2 cellular contexts compared by ENCODE assay signal in the genomic region with DNA sequence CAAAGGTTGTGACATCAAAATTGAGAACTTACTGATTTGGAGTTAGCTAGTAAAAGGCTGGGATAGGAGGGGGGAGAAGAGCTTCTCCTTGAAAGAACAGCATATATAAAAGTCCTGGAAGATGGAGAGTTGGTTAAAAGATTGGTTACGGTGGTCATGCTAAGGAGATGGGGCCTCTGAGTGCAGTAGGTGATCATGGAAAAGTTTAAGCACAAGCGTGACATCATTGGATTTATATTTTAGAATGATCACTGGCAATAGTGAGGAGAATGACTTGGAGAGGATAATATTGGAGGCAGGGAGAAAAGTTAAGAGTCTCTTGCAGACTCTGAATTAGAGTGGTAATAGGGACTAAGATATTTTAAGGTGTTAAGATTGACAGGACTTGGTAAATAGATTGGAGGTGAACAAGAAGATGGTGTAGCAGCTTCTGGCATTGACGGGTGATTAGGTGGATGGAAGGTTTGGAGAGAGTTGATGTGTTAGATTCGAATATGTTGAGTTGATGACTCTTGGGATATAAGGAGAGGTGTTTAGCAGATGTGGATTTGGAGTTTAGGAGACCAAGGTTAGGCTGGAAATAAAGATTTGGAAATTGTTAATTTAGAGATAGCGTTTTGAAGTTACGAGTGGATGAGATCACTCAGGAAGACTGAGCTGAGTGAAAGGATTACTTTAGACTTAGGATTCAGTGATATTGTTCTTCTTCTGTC.
TF ChIP-seq lines count a peak whose summit lies in the region.

No MANE protein-coding gene starts in this region.

TF ChIP-seq in HEK293, 187 proteins besides CTCF, POLR2A, EP300 and RAD21 (continued from another document and continues in another):
- TF ChIP-seq ZNF26 (tag by site-specific recombination; IDR thresholded peaks at IDR 0.05) = no peak
- TF ChIP-seq, protein P1, sequence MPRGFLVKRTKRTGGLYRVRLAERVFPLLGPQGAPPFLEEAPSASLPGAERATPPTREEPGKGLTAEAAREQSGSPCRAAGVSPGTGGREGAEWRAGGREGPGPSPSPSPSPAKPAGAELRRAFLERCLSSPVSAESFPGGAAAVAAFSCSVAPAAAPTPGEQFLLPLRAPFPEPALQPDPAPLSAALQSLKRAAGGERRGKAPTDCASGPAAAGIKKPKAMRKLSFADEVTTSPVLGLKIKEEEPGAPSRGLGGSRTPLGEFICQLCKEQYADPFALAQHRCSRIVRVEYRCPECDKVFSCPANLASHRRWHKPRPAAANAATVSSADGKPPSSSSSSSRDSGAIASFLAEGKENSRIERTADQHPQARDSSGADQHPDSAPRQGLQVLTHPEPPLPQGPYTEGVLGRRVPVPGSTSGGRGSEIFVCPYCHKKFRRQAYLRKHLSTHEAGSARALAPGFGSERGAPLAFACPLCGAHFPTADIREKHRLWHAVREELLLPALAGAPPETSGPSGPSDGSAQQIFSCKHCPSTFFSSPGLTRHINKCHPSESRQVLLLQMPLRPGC (tag by site-specific recombination; IDR thresholded peaks at IDR 0.05) = no peak
- no peak for TF ChIP-seq ZNF148 (tag by site-specific recombination; IDR thresholded peaks at IDR 0.05; ENCODE audit: borderline replicate concordance)
- no peak for TF ChIP-seq ZNF48 (tag by site-specific recombination; IDR thresholded peaks at IDR 0.05)
- TF ChIP-seq ZNF561 (tag by site-specific recombination; IDR thresholded peaks at IDR 0.05; ENCODE audit: borderline replicate concordance) = no peak
- TF ChIP-seq, protein P2, sequence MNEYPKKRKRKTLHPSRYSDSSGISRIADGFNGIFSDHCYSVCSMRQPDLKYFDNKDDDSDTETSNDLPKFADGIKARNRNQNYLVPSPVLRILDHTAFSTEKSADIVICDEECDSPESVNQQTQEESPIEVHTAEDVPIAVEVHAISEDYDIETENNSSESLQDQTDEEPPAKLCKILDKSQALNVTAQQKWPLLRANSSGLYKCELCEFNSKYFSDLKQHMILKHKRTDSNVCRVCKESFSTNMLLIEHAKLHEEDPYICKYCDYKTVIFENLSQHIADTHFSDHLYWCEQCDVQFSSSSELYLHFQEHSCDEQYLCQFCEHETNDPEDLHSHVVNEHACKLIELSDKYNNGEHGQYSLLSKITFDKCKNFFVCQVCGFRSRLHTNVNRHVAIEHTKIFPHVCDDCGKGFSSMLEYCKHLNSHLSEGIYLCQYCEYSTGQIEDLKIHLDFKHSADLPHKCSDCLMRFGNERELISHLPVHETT (tag by site-specific recombination; IDR thresholded peaks at IDR 0.05) = no peak
- TF ChIP-seq WT1 (tag by site-specific recombination; IDR thresholded peaks at IDR 0.05) = no peak
- TF ChIP-seq ZNF621 (tag by site-specific recombination; IDR thresholded peaks at IDR 0.05) = no peak
- no peak for TF ChIP-seq PRDM1 (tag by site-specific recombination; IDR thresholded peaks at IDR 0.05)
- TF ChIP-seq MYNN (tag by site-specific recombination; IDR thresholded peaks at IDR 0.05; ENCODE audit: borderline replicate concordance) = peak; percentile 92
- TF ChIP-seq ZNF747 (tag by site-specific recombination; IDR thresholded peaks at IDR 0.05) = no peak
- TF ChIP-seq ZNF335 (tag by site-specific recombination; conservative IDR thresholded peaks at IDR 0.05) = no peak; the same call in 1 of the 2 replicates
- no peak for TF ChIP-seq ZBTB6 (tag by site-specific recombination; IDR thresholded peaks at IDR 0.05)
- no peak for TF ChIP-seq ZBTB7A (tag by site-specific recombination; IDR thresholded peaks at IDR 0.05; ENCODE audit: low read depth)
- TF ChIP-seq ZNF664 (tag by site-specific recombination; IDR thresholded peaks at IDR 0.05) = peak; percentile 47; the same call in 1 of the 2 replicates
- TF ChIP-seq ELK4 (IDR thresholded peaks at IDR 0.05; ENCODE audit: borderline replicate concordance, low read depth, low read length) = no peak
- TF ChIP-seq ZNF701 (tag by site-specific recombination; IDR thresholded peaks at IDR 0.05) = no peak

TF ChIP-seq in GM12878, 131 proteins besides CTCF, POLR2A, EP300 and RAD21:
- TF ChIP-seq, protein P3, sequence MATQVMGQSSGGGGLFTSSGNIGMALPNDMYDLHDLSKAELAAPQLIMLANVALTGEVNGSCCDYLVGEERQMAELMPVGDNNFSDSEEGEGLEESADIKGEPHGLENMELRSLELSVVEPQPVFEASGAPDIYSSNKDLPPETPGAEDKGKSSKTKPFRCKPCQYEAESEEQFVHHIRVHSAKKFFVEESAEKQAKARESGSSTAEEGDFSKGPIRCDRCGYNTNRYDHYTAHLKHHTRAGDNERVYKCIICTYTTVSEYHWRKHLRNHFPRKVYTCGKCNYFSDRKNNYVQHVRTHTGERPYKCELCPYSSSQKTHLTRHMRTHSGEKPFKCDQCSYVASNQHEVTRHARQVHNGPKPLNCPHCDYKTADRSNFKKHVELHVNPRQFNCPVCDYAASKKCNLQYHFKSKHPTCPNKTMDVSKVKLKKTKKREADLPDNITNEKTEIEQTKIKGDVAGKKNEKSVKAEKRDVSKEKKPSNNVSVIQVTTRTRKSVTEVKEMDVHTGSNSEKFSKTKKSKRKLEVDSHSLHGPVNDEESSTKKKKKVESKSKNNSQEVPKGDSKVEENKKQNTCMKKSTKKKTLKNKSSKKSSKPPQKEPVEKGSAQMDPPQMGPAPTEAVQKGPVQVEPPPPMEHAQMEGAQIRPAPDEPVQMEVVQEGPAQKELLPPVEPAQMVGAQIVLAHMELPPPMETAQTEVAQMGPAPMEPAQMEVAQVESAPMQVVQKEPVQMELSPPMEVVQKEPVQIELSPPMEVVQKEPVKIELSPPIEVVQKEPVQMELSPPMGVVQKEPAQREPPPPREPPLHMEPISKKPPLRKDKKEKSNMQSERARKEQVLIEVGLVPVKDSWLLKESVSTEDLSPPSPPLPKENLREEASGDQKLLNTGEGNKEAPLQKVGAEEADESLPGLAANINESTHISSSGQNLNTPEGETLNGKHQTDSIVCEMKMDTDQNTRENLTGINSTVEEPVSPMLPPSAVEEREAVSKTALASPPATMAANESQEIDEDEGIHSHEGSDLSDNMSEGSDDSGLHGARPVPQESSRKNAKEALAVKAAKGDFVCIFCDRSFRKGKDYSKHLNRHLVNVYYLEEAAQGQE (IDR thresholded peaks at IDR 0.05; ENCODE audit: low read depth, low read length) = no peak
- TF ChIP-seq, protein P4, sequence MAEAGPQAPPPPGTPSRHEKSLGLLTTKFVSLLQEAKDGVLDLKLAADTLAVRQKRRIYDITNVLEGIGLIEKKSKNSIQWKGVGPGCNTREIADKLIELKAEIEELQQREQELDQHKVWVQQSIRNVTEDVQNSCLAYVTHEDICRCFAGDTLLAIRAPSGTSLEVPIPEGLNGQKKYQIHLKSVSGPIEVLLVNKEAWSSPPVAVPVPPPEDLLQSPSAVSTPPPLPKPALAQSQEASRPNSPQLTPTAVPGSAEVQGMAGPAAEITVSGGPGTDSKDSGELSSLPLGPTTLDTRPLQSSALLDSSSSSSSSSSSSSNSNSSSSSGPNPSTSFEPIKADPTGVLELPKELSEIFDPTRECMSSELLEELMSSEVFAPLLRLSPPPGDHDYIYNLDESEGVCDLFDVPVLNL (IDR thresholded peaks at IDR 0.05; ENCODE audit: low read depth, low read length) = no peak
- TF ChIP-seq CHD1 (IDR thresholded peaks at IDR 0.05; ENCODE audit: low read depth, low read length) (no peak), SREBF1 (IDR thresholded peaks at IDR 0.05; ENCODE audit: low read length) (no peak), ATF7 (IDR thresholded peaks at IDR 0.05; ENCODE audit: low read depth) (no peak), SRF (IDR thresholded peaks at IDR 0.05; ENCODE audit: low read depth in 2 of 2, low read length in 2 of 2) (no peak), YBX1 (IDR thresholded peaks at IDR 0.05) (no peak), BHLHE40 (IDR thresholded peaks at IDR 0.05; ENCODE audit: borderline replicate concordance in 1 of 2, low read depth in 2 of 2, low read length in 1 of 2) (no peak)
